ENCODE assay signal across 11 cellular contexts in genomic region chr10:102657451-102657850, GRCh38. TPM values are rescaled to one million over a fixed set of nuclear protein-coding genes. Genes with fewer than 3 reads are reported as not detected.
A peak's percentile ranks its signal among the peaks of the same experiment; 100 is the strongest.
DNase-seq lines count a peak whose midpoint lies in the region; ATAC-seq and TF ChIP-seq lines count a peak whose summit lies in the region.
"Had no signal": no experiment of that assay in that cellular context is flagged by ENCODE, and none has a peak within 500 bp of the region (broad histone marks: within the 10 kb centered on the region; RNA-seq: fewer than 3 reads in every experiment).

No MANE protein-coding gene starts in this region.

- intact Hi-C loops in activated naive CD4-positive, alpha-beta T cell treated with anti-CD3 and anti-CD28 coated beads for 36 hours (cut with micrococcal nuclease), result no loop called here
- intact Hi-C loops in lower lobe of right lung (cut with DNase I) (no loop called here), testis (cut with DNase I; ENCODE audit: low total_unique reads) (no loop called here), lower leg skin (cut with DNase I; ENCODE audit: low total_unique reads) (no loop called here)

- H3K27ac Mint-ChIP-seq in activated naive CD4-positive, alpha-beta T cell treated with anti-CD3 and anti-CD28 coated beads for 36 hours, result peak overlapping the region; percentile 41
- H3K27ac Mint-ChIP-seq in activated naive CD8-positive, alpha-beta T cell treated with anti-CD3 and anti-CD28 coated beads, Interleukin-2, amount 50 U/mL, for 24 hours, result peak overlapping the region; percentile 72

- no peaks in the 10 kb centered on the region for H3K27me3 ChIP-seq in lower lobe of right lung (ENCODE audit: low read depth)
- H3K27me3 ChIP-seq in testis, result no peaks in the 10 kb centered on the region
- H3K27me3 ChIP-seq in SJCRH30, result no peaks in the 10 kb centered on the region

- no peaks in the 10 kb centered on the region for H3K9me3 Mint-ChIP-seq in activated naive CD4-positive, alpha-beta T cell treated with anti-CD3 and anti-CD28 coated beads for 36 hours
- H3K9me3 Mint-ChIP-seq in activated naive CD8-positive, alpha-beta T cell treated with anti-CD3 and anti-CD28 coated beads, Interleukin-2, amount 50 U/mL, for 24 hours, result no peaks in the 10 kb centered on the region

- H3K4me3 ChIP-seq in lower lobe of right lung, result no peak overlapping the region
- peak overlapping the region; percentile 13 to 45 for H3K4me3 ChIP-seq in testis
- H3K4me3 ChIP-seq in lower leg skin (ENCODE audit: low read depth, poor library complexity, severe bottlenecking), result no peak overlapping the region
- no peak overlapping the region for H3K4me3 ChIP-seq in SJCRH30

- no peaks in the 10 kb centered on the region for H3K27me3 Mint-ChIP-seq in activated naive CD4-positive, alpha-beta T cell treated with anti-CD3 and anti-CD28 coated beads for 36 hours (ENCODE audit: low read depth)
- no peaks in the 10 kb centered on the region for H3K27me3 Mint-ChIP-seq in activated naive CD8-positive, alpha-beta T cell treated with anti-CD3 and anti-CD28 coated beads, Interleukin-2, amount 50 U/mL, for 24 hours

- H3K36me3 ChIP-seq in lower lobe of right lung (peaks cover 63% of the 10 kb centered on the region), testis (ENCODE audit: low read depth, missing control alignments) (no peaks in the 10 kb centered on the region), SJCRH30 (peaks cover 47% of the 10 kb centered on the region)

- H3K4me3 Mint-ChIP-seq in activated naive CD4-positive, alpha-beta T cell treated with anti-CD3 and anti-CD28 coated beads for 36 hours, result no peak overlapping the region
- no peak overlapping the region for H3K4me3 Mint-ChIP-seq in activated naive CD8-positive, alpha-beta T cell treated with anti-CD3 and anti-CD28 coated beads, Interleukin-2, amount 50 U/mL, for 24 hours

- ATAC-seq in activated naive CD8-positive, alpha-beta T cell treated with anti-CD3 and anti-CD28 coated beads, Interleukin-2, amount 50 U/mL, for 24 hours, result no peak
- no peak for ATAC-seq in lower lobe of right lung
- ATAC-seq in GM18502 (IDR thresholded peaks at IDR 0.05; ENCODE audit: poor library complexity, unreplicated experiment), result no peak

- H3K4me1 ChIP-seq in lower lobe of right lung (peaks cover 86% of the 10 kb centered on the region), testis (peaks cover 30% of the 10 kb centered on the region), SJCRH30 (peaks cover 19% of the 10 kb centered on the region)

- peak overlapping the region; percentile 83 for H3K27ac ChIP-seq in lower lobe of right lung
- H3K27ac ChIP-seq in testis, result peak overlapping the region; percentile 25 to 48
- H3K27ac ChIP-seq in SJCRH30, result no peak overlapping the region

- TF ChIP-seq POLR2A in testis (IDR thresholded peaks at IDR 0.05) (no peak), lower leg skin (IDR thresholded peaks at IDR 0.05) (no peak)

- H3K36me3 Mint-ChIP-seq in activated naive CD4-positive, alpha-beta T cell treated with anti-CD3 and anti-CD28 coated beads for 36 hours (ENCODE audit: low read depth), result peaks cover 13% of the 10 kb centered on the region
- peaks cover 36% of the 10 kb centered on the region for H3K36me3 Mint-ChIP-seq in activated naive CD8-positive, alpha-beta T cell treated with anti-CD3 and anti-CD28 coated beads, Interleukin-2, amount 50 U/mL, for 24 hours (ENCODE audit: low read depth)

- DNase-seq in activated naive CD4-positive, alpha-beta T cell treated with anti-CD3 and anti-CD28 coated beads for 36 hours, result no peak
- no peak for DNase-seq in activated naive CD4-positive, alpha-beta T cell treated with Interleukin-2 at 50 U/mL for 16 hours
- no peak for DNase-seq in activated naive CD8-positive, alpha-beta T cell treated with anti-CD3 and anti-CD28 coated beads, Interleukin-2, amount 50 U/mL, for 24 hours
- DNase-seq in lower lobe of right lung, result no peak
- DNase-seq in testis, result no peak
- no peak for DNase-seq in lower leg skin (ENCODE audit: low spot score in 2 of 2)
- no peak for DNase-seq in SJCRH30
- DNase-seq: DMS79, NCI-H146, NCI-H69 had no signal

- CTCF ChIA-PET in activated naive CD4-positive, alpha-beta T cell treated with anti-CD3 and anti-CD28 coated beads for 36 hours (lab: Charles Lee), result interaction anchor here (0.7 kb wide), 1 partner anchor 177 kb away, joined by 3 read pairs; no protein-coding TSS in a partner anchor

- TF ChIP-seq CTCF in lower lobe of right lung (IDR thresholded peaks at IDR 0.05) (no peak), testis (IDR thresholded peaks at IDR 0.05) (no peak), lower leg skin (IDR thresholded peaks at IDR 0.05) (no peak)

- H3K4me1 Mint-ChIP-seq in activated naive CD4-positive, alpha-beta T cell treated with anti-CD3 and anti-CD28 coated beads for 36 hours (ENCODE audit: low read depth), result peaks cover 49% of the 10 kb centered on the region
- peaks cover 61% of the 10 kb centered on the region for H3K4me1 Mint-ChIP-seq in activated naive CD8-positive, alpha-beta T cell treated with anti-CD3 and anti-CD28 coated beads, Interleukin-2, amount 50 U/mL, for 24 hours

- WGBS in testis, 2 donors, result 48 to 54% methylated on average over 11 of the region's 11 CpGs
- WGBS in lower leg skin, 2 donors, result 66 to 70% methylated on average over 11 of the region's 11 CpGs

- H3K9me3 ChIP-seq in lower lobe of right lung (no peaks in the 10 kb centered on the region), testis (no peaks in the 10 kb centered on the region), SJCRH30 (replicated peaks) (no peaks in the 10 kb centered on the region)

RNA-seq across cellular contexts. Expression of gene TRIM8, which starts 13.2 kb away (rescaled TPM):
- 10 to 100 TPM; 18.8 to 20.0 TPM for total RNA-seq in activated naive CD4-positive, alpha-beta T cell treated with anti-CD3 and anti-CD28 coated beads for 36 hours
- total RNA-seq in lower lobe of right lung, result 142 TPM
- total RNA-seq in testis, result 100 to 1,000 TPM; 114 to 170 TPM
- 69.8 TPM for polyA plus RNA-seq in testis (ENCODE audit: insufficient read depth, low read depth, low replicate concordance)
- 100 to 1,000 TPM in 3 of 4 donors, 10 to 100 TPM in 1; 91.7 to 128 (median 106) TPM for total RNA-seq in lower leg skin
- total RNA-seq in SJCRH30 (2014; rRNA removed; shearing (Covaris generic)), result 66.6 and 67.3 TPM in 2 replicates

RNA-seq across cellular contexts. Expression of gene ARL3, which starts 56.7 kb away (rescaled TPM):
- total RNA-seq in activated naive CD4-positive, alpha-beta T cell treated with anti-CD3 and anti-CD28 coated beads for 36 hours, result 1 to 10 TPM; 3.9 TPM
- 7.3 TPM for total RNA-seq in lower lobe of right lung
- total RNA-seq in testis, result 10 to 100 TPM; 10.8 to 10.9 TPM
- 25.2 TPM for polyA plus RNA-seq in testis (ENCODE audit: insufficient read depth, low read depth, low replicate concordance)
- 1 to 10 TPM; 1.6 to 3.8 (median 3.2) TPM for total RNA-seq in lower leg skin
- total RNA-seq in SJCRH30 (2014; rRNA removed; shearing (Covaris generic)), result 17.6 and 18.0 TPM in 2 replicates

RNA-seq across cellular contexts. Expression of gene SFXN2, which starts 57.0 kb away (rescaled TPM):
- total RNA-seq in activated naive CD4-positive, alpha-beta T cell treated with anti-CD3 and anti-CD28 coated beads for 36 hours, result 1 to 10 TPM; 8.7 to 9.4 TPM
- total RNA-seq in lower lobe of right lung (10.0 TPM), testis (1 to 10 TPM; 5.6 to 9.8 TPM), lower leg skin (1 to 10 TPM in 2 of 4 donors, under 1 TPM in 2; 0.46 to 4.7 (median 1.1) TPM)
- polyA plus RNA-seq in testis (ENCODE audit: insufficient read depth, low read depth, low replicate concordance), result 4.4 TPM
- 14.4 and 16.2 TPM in 2 replicates for total RNA-seq in SJCRH30 (2014; rRNA removed; shearing (Covaris generic))

Comparison
In these comparisons a context has a peak if more than half of its experiments do, and no peak if none do; other contexts are left out.
1. H3K4me3 ChIP-seq: peak in testis (2 of 2); none in lower lobe of right lung (single experiment), lower leg skin (single experiment) and SJCRH30 (single experiment).